9 cellular contexts compared by ENCODE assay signal in genomic region chr5:155727512-155728145, GRCh38.
A peak's percentile ranks its signal among the peaks of the same experiment; 100 is the strongest.
DNase-seq lines count a peak whose midpoint lies in the region; ATAC-seq and TF ChIP-seq lines count a peak whose summit lies in the region.
"Had no signal": no experiment of that assay in that cellular context is flagged by ENCODE, and none has a peak within 500 bp of the region (broad histone marks: within the 10 kb centered on the region; RNA-seq: fewer than 3 reads in every experiment).

No MANE protein-coding gene starts in this region.

- TF ChIP-seq RAD21 in neural cell (conservative IDR thresholded peaks at IDR 0.05), result peak; percentile 40

- no peaks in the 10 kb centered on the region for H3K4me1 ChIP-seq in upper lobe of right lung

- H3K27ac ChIP-seq in neural cell (ENCODE audit: low read length) (peak overlapping the region; percentile 56), upper lobe of right lung (no peak overlapping the region)

- H3K9me3 ChIP-seq in neural cell (ENCODE audit: low read length) (no peaks in the 10 kb centered on the region), upper lobe of right lung (no peaks in the 10 kb centered on the region)

- POLR2A ChIA-PET in activated naive CD8-positive, alpha-beta T cell treated with anti-CD3 and anti-CD28 coated beads, Interleukin-2, amount 10 ng/mL, durations not matched to agents 7 days and 5 days (lab: Charles Lee), result no interaction called here

- no peak overlapping the region for H3K4me3 Mint-ChIP-seq in activated naive CD8-positive, alpha-beta T cell treated with anti-CD3 and anti-CD28 coated beads, Interleukin-2, amount 10 ng/mL, durations not matched to agents 7 days and 5 days
- no peak overlapping the region for H3K4me3 Mint-ChIP-seq in activated naive CD8-positive, alpha-beta T cell treated with anti-CD3 and anti-CD28 coated beads for 36 hours
- H3K4me3 Mint-ChIP-seq in glutamatergic neuron (ENCODE audit: unreplicated experiment), result peak overlapping the region; percentile 84

- no peaks in the 10 kb centered on the region for H3F3A ChIP-seq in neural cell (ENCODE audit: insufficient read depth, low read length, poor library complexity, severe bottlenecking)

- H3K9me3 Mint-ChIP-seq in activated naive CD8-positive, alpha-beta T cell treated with anti-CD3 and anti-CD28 coated beads, Interleukin-2, amount 10 ng/mL, durations not matched to agents 7 days and 5 days, result peaks cover 3% of the 10 kb centered on the region
- peaks cover 3% of the 10 kb centered on the region for H3K9me3 Mint-ChIP-seq in activated naive CD8-positive, alpha-beta T cell treated with anti-CD3 and anti-CD28 coated beads for 36 hours
- H3K9me3 Mint-ChIP-seq in glutamatergic neuron (ENCODE audit: unreplicated experiment), result peaks cover 6% of the 10 kb centered on the region

- intact Hi-C loops in upper lobe of right lung (cut with DNase I), result no loop called here

- H3K27me3 ChIP-seq in neural cell (ENCODE audit: insufficient read depth, low read depth, low read length), result peaks cover 82% of the 10 kb centered on the region
- peaks cover 68% of the 10 kb centered on the region for H3K27me3 ChIP-seq in upper lobe of right lung

- no peaks in the 10 kb centered on the region for H3K9me2 ChIP-seq in neural cell (ENCODE audit: insufficient read depth, low read length)

- H2AFZ ChIP-seq in neural cell (ENCODE audit: low read depth, low read length), result peak overlapping the region; percentile 18

- H3K4me2 ChIP-seq in neural cell (ENCODE audit: low read length), result peak overlapping the region; percentile 67

- H3K79me2 ChIP-seq in neural cell (replicated peaks; ENCODE audit: insufficient read depth, low read length), result no peaks in the 10 kb centered on the region

- TF ChIP-seq CTCF in glutamatergic neuron (IDR thresholded peaks at IDR 0.05; ENCODE audit: partially characterized antibody, unreplicated experiment) (no peak), neural cell (IDR thresholded peaks at IDR 0.05; ENCODE audit: poor library complexity, severe bottlenecking) (no peak), upper lobe of right lung (IDR thresholded peaks at IDR 0.05) (no peak)

- H3K4me1 Mint-ChIP-seq in activated naive CD8-positive, alpha-beta T cell treated with anti-CD3 and anti-CD28 coated beads, Interleukin-2, amount 10 ng/mL, durations not matched to agents 7 days and 5 days, result no peaks in the 10 kb centered on the region
- no peaks in the 10 kb centered on the region for H3K4me1 Mint-ChIP-seq in activated naive CD8-positive, alpha-beta T cell treated with anti-CD3 and anti-CD28 coated beads for 36 hours
- H3K4me1 Mint-ChIP-seq in glutamatergic neuron (ENCODE audit: low read depth, unreplicated experiment), result peaks cover 2% of the 10 kb centered on the region

- no peak for TF ChIP-seq EP300 in neural cell (conservative IDR thresholded peaks at IDR 0.05; ENCODE audit: poor library complexity, severe bottlenecking)

- no peaks in the 10 kb centered on the region for H4K20me1 ChIP-seq in neural cell (ENCODE audit: insufficient read depth)

- no peak for ATAC-seq in activated naive CD8-positive, alpha-beta T cell treated with anti-CD3 and anti-CD28 coated beads, Interleukin-2, amount 10 ng/mL, durations not matched to agents 7 days and 5 days (ENCODE audit: low read depth)
- no peak for ATAC-seq in upper lobe of right lung

- no peak overlapping the region for H3K27ac Mint-ChIP-seq in activated naive CD8-positive, alpha-beta T cell treated with anti-CD3 and anti-CD28 coated beads, Interleukin-2, amount 10 ng/mL, durations not matched to agents 7 days and 5 days
- no peak overlapping the region for H3K27ac Mint-ChIP-seq in activated naive CD8-positive, alpha-beta T cell treated with anti-CD3 and anti-CD28 coated beads for 36 hours
- no peak overlapping the region for H3K27ac Mint-ChIP-seq in glutamatergic neuron (ENCODE audit: unreplicated experiment)

- H3K36me3 Mint-ChIP-seq in activated naive CD8-positive, alpha-beta T cell treated with anti-CD3 and anti-CD28 coated beads, Interleukin-2, amount 10 ng/mL, durations not matched to agents 7 days and 5 days, result no peaks in the 10 kb centered on the region
- no peaks in the 10 kb centered on the region for H3K36me3 Mint-ChIP-seq in activated naive CD8-positive, alpha-beta T cell treated with anti-CD3 and anti-CD28 coated beads for 36 hours
- no peaks in the 10 kb centered on the region for H3K36me3 Mint-ChIP-seq in glutamatergic neuron (ENCODE audit: unreplicated experiment)

- H3K36me3 ChIP-seq in neural cell (ENCODE audit: insufficient read depth, low read length) (no peaks in the 10 kb centered on the region), upper lobe of right lung (no peaks in the 10 kb centered on the region)

- peak; percentile 24 for DNase-seq in activated naive CD8-positive, alpha-beta T cell treated with anti-CD3 and anti-CD28 coated beads, Interleukin-2, amount 10 ng/mL, durations not matched to agents 7 days and 5 days
- DNase-seq in activated naive CD8-positive, alpha-beta T cell treated with anti-CD3 and anti-CD28 coated beads for 36 hours, result no peak
- DNase-seq in glutamatergic neuron (no peak), upper lobe of right lung (peak; percentile 59), NCI-H1092 (lab: John Stamatoyannopoulos, UW) (no peak), LoVo (ENCODE audit: low spot score) (no peak)
- DNase-seq in NK-92 treated with Interleukin-12 subunit alpha and Interleukin-12 subunit beta, amount 100 ng/mL, for 24 hours (lab: John Stamatoyannopoulos, UW), result no peak
- DNase-seq: ACHN had no signal

- H3K4me3 ChIP-seq in neural cell (ENCODE audit: low read length) (peak overlapping the region; percentile 87), upper lobe of right lung (peak overlapping the region; percentile 21)

- H3K9ac ChIP-seq in neural cell (ENCODE audit: low read length), result peak overlapping the region; percentile 74

- peaks cover 46% of the 10 kb centered on the region for H3K27me3 Mint-ChIP-seq in activated naive CD8-positive, alpha-beta T cell treated with anti-CD3 and anti-CD28 coated beads, Interleukin-2, amount 10 ng/mL, durations not matched to agents 7 days and 5 days
- H3K27me3 Mint-ChIP-seq in activated naive CD8-positive, alpha-beta T cell treated with anti-CD3 and anti-CD28 coated beads for 36 hours, result peaks cover 83% of the 10 kb centered on the region
- peaks cover 25% of the 10 kb centered on the region for H3K27me3 Mint-ChIP-seq in glutamatergic neuron (ENCODE audit: unreplicated experiment)

TF ChIP-seq in neural cell, 6 proteins besides CTCF, POLR2A, EP300 and RAD21:
- TF ChIP-seq SMC3 (conservative IDR thresholded peaks at IDR 0.05; ENCODE audit: poor library complexity), result peak; percentile 39
- no peak for TF ChIP-seq TAF1 (IDR thresholded peaks at IDR 0.05; ENCODE audit: low read depth)
TF ChIP-seq in neural cell: peak in this region for 1.

Comparison
In these comparisons a context has a peak if more than half of its experiments do, and no peak if none do; other contexts are left out.
1. DNase-seq: peak in activated naive CD8-positive, alpha-beta T cell treated with anti-CD3 and anti-CD28 coated beads, Interleukin-2, amount 10 ng/mL, durations not matched to agents 7 days and 5 days (single experiment) and upper lobe of right lung (single experiment); none in activated naive CD8-positive, alpha-beta T cell treated with anti-CD3 and anti-CD28 coated beads for 36 hours (single experiment), glutamatergic neuron (single experiment), NCI-H1092 (single experiment), NK-92 treated with Interleukin-12 subunit alpha and Interleukin-12 subunit beta, amount 100 ng/mL, for 24 hours (single experiment) and LoVo (single experiment).